ENCODE assay signal across 1 cellular context in genomic region chr14:61362072-61362750, GRCh38.
TF ChIP-seq lines count a peak whose summit lies in the region.

No MANE protein-coding gene starts in this region.

TF ChIP-seq in HEK293, 187 proteins besides CTCF, POLR2A, EP300 and RAD21 (continued from another document):
- TF ChIP-seq ZNF26 (tag by site-specific recombination; IDR thresholded peaks at IDR 0.05) (no peak), ZNF76 (tag by site-specific recombination; IDR thresholded peaks at IDR 0.05; ENCODE audit: borderline replicate concordance, low read depth) (no peak), WT1 (tag by site-specific recombination; IDR thresholded peaks at IDR 0.05) (peak; percentile 46; the same call in 1 of the 2 replicates), ELK4 (IDR thresholded peaks at IDR 0.05; ENCODE audit: borderline replicate concordance, low read depth, low read length) (no peak), ZNF473 (tag by site-specific recombination; IDR thresholded peaks at IDR 0.05) (no peak), ZNF621 (tag by site-specific recombination; IDR thresholded peaks at IDR 0.05) (no peak), MZF1 (tag by site-specific recombination; IDR thresholded peaks at IDR 0.05; ENCODE audit: borderline replicate concordance) (no peak)
